Comparison of ENCODE assay signal across 12 cellular contexts in genomic region chr20:48373555-48373934, GRCh38.
"Had no signal": no experiment of that assay in that cellular context is flagged by ENCODE, and none has a peak within 500 bp of the region (broad histone marks: within the 10 kb centered on the region; RNA-seq: fewer than 3 reads in every experiment).

No MANE protein-coding gene starts in this region.

- ATAC-seq: stimulated activated naive CD8-positive, alpha-beta T cell treated with anti-CD3 and anti-CD28 coated beads, Interleukin-15, amount 100 ng/mL, for 72 hours had no signal

- H3K27me3 ChIP-seq: uterus had no signal

- DNase-seq: activated CD4-positive, alpha-beta T cell treated with anti-CD3 and anti-CD28 coated beads, Interleukin-2, amount 50 U/mL, for 4 hours; activated CD4-positive, CD25-positive, alpha-beta regulatory T cell treated with anti-CD3 and anti-CD28 coated beads, Interleukin-2, amount 50 U/mL, for 72 hours; activated gamma-delta T cell treated with Interleukin-2 at 50 U/mL for 16 hours; activated T-cell treated with anti-CD3 and anti-CD28 coated beads, Interleukin-2, amount 50 U/mL, for 48 hours; naive B cell; occipital lobe; stimulated activated CD4-positive, alpha-beta T cell treated with anti-CD3 and anti-CD28 coated beads, Interleukin-15, amount 100 ng/mL, for 24 hours; stimulated activated CD4-positive, alpha-beta T cell treated with anti-CD3 and anti-CD28 coated beads, Interleukin-4, amount 100 ng/mL, for 4 hours; stimulated activated naive CD8-positive, alpha-beta T cell treated with anti-CD3 and anti-CD28 coated beads, Interleukin-15, amount 100 ng/mL, for 72 hours had no signal

- H3K4me3 ChIP-seq: heart right ventricle, uterus had no signal

- H3K36me3 ChIP-seq: heart right ventricle, uterus had no signal

- H3K9me3 ChIP-seq: heart right ventricle, uterus had no signal

- H3K36me3 Mint-ChIP-seq: activated naive CD8-positive, alpha-beta T cell treated with anti-CD3 and anti-CD28 coated beads for 36 hours had no signal

- H3K9me3 Mint-ChIP-seq: activated naive CD8-positive, alpha-beta T cell treated with anti-CD3 and anti-CD28 coated beads for 36 hours; naive B cell; stimulated activated naive CD8-positive, alpha-beta T cell treated with anti-CD3 and anti-CD28 coated beads, Interleukin-15, amount 100 ng/mL, for 72 hours had no signal

- H3K27ac ChIP-seq: uterus had no signal

- H3K4me3 Mint-ChIP-seq: activated naive CD8-positive, alpha-beta T cell treated with anti-CD3 and anti-CD28 coated beads for 36 hours; stimulated activated naive CD8-positive, alpha-beta T cell treated with anti-CD3 and anti-CD28 coated beads, Interleukin-15, amount 100 ng/mL, for 72 hours had no signal

- H3K27ac Mint-ChIP-seq: activated naive CD8-positive, alpha-beta T cell treated with anti-CD3 and anti-CD28 coated beads for 36 hours; stimulated activated naive CD8-positive, alpha-beta T cell treated with anti-CD3 and anti-CD28 coated beads, Interleukin-15, amount 100 ng/mL, for 72 hours had no signal
